ENCODE assay signal across 8 cellular contexts in the genomic region with DNA sequence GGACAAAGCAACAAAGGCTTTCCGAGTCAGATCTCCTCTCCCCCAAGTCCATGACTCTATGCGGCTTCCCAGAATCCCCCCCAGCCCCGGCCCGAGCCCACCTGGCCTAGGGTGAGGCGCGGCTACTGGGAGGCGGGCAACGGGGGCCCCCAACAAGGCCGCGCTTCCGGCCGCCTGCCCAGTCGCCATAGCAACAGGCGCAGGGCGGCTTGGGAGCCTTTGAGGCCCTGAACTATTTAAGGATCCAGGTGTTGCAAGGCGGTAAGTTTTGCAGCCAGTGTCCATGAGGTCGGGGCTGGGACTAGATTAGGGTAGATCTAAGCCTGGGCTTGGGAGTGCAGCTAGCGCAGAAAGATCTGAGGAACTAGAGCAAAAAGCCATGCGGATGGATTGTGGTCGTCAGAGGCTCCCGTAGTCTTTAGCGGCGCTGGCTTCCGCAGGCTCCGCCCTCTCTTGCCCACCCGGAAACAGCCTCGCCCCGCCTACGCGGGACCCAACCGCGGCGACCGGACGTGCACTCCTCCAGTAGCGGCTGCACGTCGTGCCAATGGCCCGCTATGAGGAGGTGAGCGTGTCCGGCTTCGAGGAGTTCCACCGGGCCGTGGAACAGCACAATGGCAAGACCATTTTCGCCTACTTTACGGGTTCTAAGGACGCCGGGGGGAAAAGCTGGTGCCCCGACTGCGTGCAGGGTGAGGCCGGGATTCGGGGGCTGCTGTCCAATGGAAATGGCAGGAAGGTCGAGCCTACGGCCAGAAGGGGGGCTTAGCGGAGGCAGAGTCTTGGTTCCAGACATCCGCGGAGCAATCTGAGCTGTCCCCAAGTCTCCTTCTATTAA. TPM values are rescaled to one million over a fixed set of nuclear protein-coding genes. Genes with fewer than 3 reads are reported as not detected.
DNase-seq lines count a peak whose midpoint lies in the region; ATAC-seq and TF ChIP-seq lines count a peak whose summit lies in the region.

A gene (minus strand): TSS at position 176 of the 838 bp plus-strand sequence. CDS start 5,608 bp downstream, outside the sequence.
A gene (plus strand): TSS at position 525 of the 838 bp plus-strand sequence. CDS start 23 bp downstream, at position 548.

- in situ Hi-C loops in mammary epithelial cell (cut with MboI; ENCODE audit: low sequenced_read_pairs in 2 of 2) = loop anchor here (10.0 kb wide), 2 partner anchors 86 to 166 kb away; a partner anchor contains a TSS

- H3K79me2 ChIP-seq in ACC112 (ENCODE audit: control insufficient read depth, insufficient read depth, low read length, unreplicated experiment) (peaks cover 47% of the 10 kb centered on the region), mammary epithelial cell (ENCODE audit: insufficient read depth, low read length) (peaks cover 75% of the 10 kb centered on the region)

- H3K27ac Mint-ChIP-seq in immature natural killer cell = peak within 1 kb of the TSS; percentile 91 to 100 (median 99)

- H3K27me3 ChIP-seq in ACC112 (ENCODE audit: insufficient read depth, low read length) (no peaks in the 10 kb centered on the region), WERI-Rb-1 (ENCODE audit: insufficient read depth, low read depth, severe bottlenecking) (no peaks in the 10 kb centered on the region), mammary epithelial cell (ENCODE audit: insufficient read depth, low read length) (no peaks in the 10 kb centered on the region)

- no TSS peak for BruUV-seq in mammary epithelial cell (replicated peaks; lab: Mats Ljungman, UMichigan)

- H3K9me3 Mint-ChIP-seq in immature natural killer cell = no peaks in the 10 kb centered on the region

- peaks cover 32 to 49% of the 10 kb centered on the region in 2 donors for H3K4me1 Mint-ChIP-seq in immature natural killer cell

- WGBS in mammary epithelial cell (ENCODE audit: low coverage, missing lambda C conversion rate) = 1% methylated on average over 35 of the region's 57 CpGs

- CTCF ChIA-PET in mammary epithelial cell (lab: Charles Lee; ENCODE audit: low non-redundant PET) = no interaction called here

- peak within 1 kb of the TSS; percentile 81 for H3K4me3 ChIP-seq in ACC112 (ENCODE audit: low read depth, low read length)
- H3K4me3 ChIP-seq in WERI-Rb-1 (ENCODE audit: low read depth, low read length) = peak within 1 kb of the TSS; percentile 83
- H3K4me3 ChIP-seq in mammary epithelial cell (replicated peaks in 1 of 3; ENCODE audit: insufficient read depth in 1 of 3, low read depth in 2 of 3, low read length in 3 of 3) = peak within 1 kb of the TSS; percentile 66 to 97 (median 79)

- H3K4me2 ChIP-seq in mammary epithelial cell (ENCODE audit: insufficient read depth, low read depth, low read length) = peak within 1 kb of the TSS; percentile 91

- H2AFZ ChIP-seq in ACC112 (ENCODE audit: low read length, unreplicated experiment) (peak within 1 kb of the TSS; percentile 91), mammary epithelial cell (ENCODE audit: low read depth, low read length) (peak within 1 kb of the TSS; percentile 98)

- H3K27me3 Mint-ChIP-seq in immature natural killer cell (ENCODE audit: low read depth in 3 of 3) = peaks cover 8 to 14% (median 12%) of the 10 kb centered on the region in 3 donors

- peak; percentile 85 for ATAC-seq in GM18868 (IDR thresholded peaks at IDR 0.05; ENCODE audit: unreplicated experiment)
- peak; percentile 85 for ATAC-seq in HG03108 (IDR thresholded peaks at IDR 0.05; ENCODE audit: unreplicated experiment)

- intact Hi-C loops in mammary epithelial cell (cut with micrococcal nuclease) = loop anchor here (1.0 to 10.0 kb wide), 3 partner anchors 73 to 806 kb away; no protein-coding TSS in a partner anchor

- H3K9me3 ChIP-seq in WERI-Rb-1 (ENCODE audit: severe bottlenecking) (peaks cover 2% of the 10 kb centered on the region), mammary epithelial cell (replicated peaks; ENCODE audit: insufficient read depth, low read length) (no peaks in the 10 kb centered on the region)

- DNase-seq in NCI-H2227 treated with DMSO at 0.1 percent for 48 hours (lab: John Stamatoyannopoulos, UW) (peak; percentile 95), WERI-Rb-1 (peak; percentile 94), mammary epithelial cell (peak; percentile 89), immature natural killer cell (peak; percentile 94 to 95 (median 95)), smooth muscle cell of the brain vasculature (ENCODE audit: low read depth, low spot score) (peak; percentile 58)

- H4K20me1 ChIP-seq in mammary epithelial cell (ENCODE audit: insufficient read depth, low read length) = peaks cover 3% of the 10 kb centered on the region

- H3K4me3 Mint-ChIP-seq in immature natural killer cell = peak within 1 kb of the TSS; percentile 93 to 99 (median 97)

- H3K9ac ChIP-seq in mammary epithelial cell (ENCODE audit: insufficient read depth, low read length) = peak within 1 kb of the TSS; percentile 85

- peaks cover 8% of the 10 kb centered on the region; the same call in 1 of the 2 replicates for H3K36me3 ChIP-seq in ACC112 (ENCODE audit: insufficient read depth, low read length)
- peaks cover 45% of the 10 kb centered on the region for H3K36me3 ChIP-seq in WERI-Rb-1
- H3K36me3 ChIP-seq in mammary epithelial cell (ENCODE audit: insufficient read depth, low read length) = peaks cover 17% of the 10 kb centered on the region

- H3K27ac ChIP-seq in ACC112 (ENCODE audit: low read depth, low read length) (peak within 1 kb of the TSS; percentile 74), WERI-Rb-1 (peak within 1 kb of the TSS; percentile 99), mammary epithelial cell (ENCODE audit: insufficient read depth, low read depth, low read length) (peak within 1 kb of the TSS; percentile 87)

- H3K4me1 ChIP-seq in ACC112 (ENCODE audit: control insufficient read depth, insufficient read depth, low read length, unreplicated experiment) (peaks cover 28% of the 10 kb centered on the region), mammary epithelial cell (ENCODE audit: insufficient read depth, low read length) (peaks cover 43% of the 10 kb centered on the region)

- TF ChIP-seq CTCF in WERI-Rb-1 (IDR thresholded peaks at IDR 0.05; ENCODE audit: low read depth, low read length) (no peak), mammary epithelial cell (conservative IDR thresholded peaks at IDR 0.05 in 1 of 2, IDR thresholded peaks at IDR 0.05 in 1 of 2; ENCODE audit: extremely low read depth in 1 of 2, insufficient read depth in 1 of 2, low read depth in 1 of 2, low read length in 2 of 2) (no peak)

- peaks cover 0 to 16% (median 0%) of the 10 kb centered on the region in 3 donors for H3K36me3 Mint-ChIP-seq in immature natural killer cell

- dilution Hi-C loops in mammary epithelial cell (cut with HindIII; ENCODE audit: low sequenced_read_pairs) = no loop called here

RNA-seq across cellular contexts. Expression of the first gene that starts in this region (rescaled TPM):
- total RNA-seq in mammary epithelial cell = 10 to 100 TPM; 23.2 to 25.2 TPM
- 3.6 TPM for polyA plus RNA-seq in mammary epithelial cell
- 20.5 TPM for polyA minus RNA-seq in mammary epithelial cell
- polyA plus RNA-seq in immature natural killer cell = 1 to 10 TPM in 2 of 3 donors, under 1 TPM in 1; 0.19 to 2.0 (median 1.1) TPM

RNA-seq across cellular contexts. Expression of the second gene that starts in this region (rescaled TPM):
- 100 to 1,000 TPM; 315 to 319 TPM for total RNA-seq in mammary epithelial cell
- polyA plus RNA-seq in mammary epithelial cell = 1,296 TPM
- polyA minus RNA-seq in mammary epithelial cell = 208 TPM
- 100 to 1,000 TPM in 2 of 3 donors, 10 to 100 TPM in 1; 79.2 to 111 (median 107) TPM for polyA plus RNA-seq in immature natural killer cell

Comparison
In these comparisons a context has a peak if more than half of its experiments do, and no peak if none do; other contexts are left out.
1. Peak in every context shown above with its lines: DNase-seq, ATAC-seq, H3K4me3 ChIP-seq and H3K27ac ChIP-seq.
2. RNA of the second gene that starts in this region (polyA plus RNA-seq): 1,296 TPM in mammary epithelial cell (single experiment); 79.2 to 111 TPM in immature natural killer cell; every median in the first group is over 10 times any median in the second.